ENCODE assay signal across 16 cellular contexts in genomic region chr9:133813749-133814585, GRCh38.
DNase-seq lines count a peak whose midpoint lies in the region; ATAC-seq and TF ChIP-seq lines count a peak whose summit lies in the region.
"Had no signal": no experiment of that assay in that cellular context is flagged by ENCODE, and none has a peak within 500 bp of the region (broad histone marks: within the 10 kb centered on the region; RNA-seq: fewer than 3 reads in every experiment).

No MANE protein-coding gene starts in this region.

- H3K18ac ChIP-seq in trophoblast cell (ENCODE audit: low read length): peak overlapping the region; percentile 37

- no peak overlapping the region for H3K23ac ChIP-seq in trophoblast cell (ENCODE audit: low read length)

- peak overlapping the region; percentile 7 for H2BK5ac ChIP-seq in trophoblast cell (ENCODE audit: low read depth, low read length, poor library complexity)

- no peak overlapping the region for H4K8ac ChIP-seq in trophoblast cell (ENCODE audit: low read depth, low read length)

- H3K4me1 ChIP-seq in cardiac muscle cell (ENCODE audit: low read depth) (peaks cover 13% of the 10 kb centered on the region), trophoblast cell (ENCODE audit: control insufficient read depth in 1 of 2, insufficient read depth in 2 of 2, low read length in 2 of 2) (peaks cover 20 to 21% of the 10 kb centered on the region in 2 experiments)
- H3K4me1 ChIP-seq: adrenal gland, esophagus squamous epithelium, SJSA1 had no signal

- peak overlapping the region; percentile 25 for H3K27ac ChIP-seq in cardiac muscle cell
- H3K27ac ChIP-seq in trophoblast cell (ENCODE audit: low read depth, low read length): peak overlapping the region; percentile 35
- H3K27ac ChIP-seq: coronary artery, esophagus squamous epithelium, SJSA1 had no signal

- peak overlapping the region; percentile 23 for H4K91ac ChIP-seq in trophoblast cell (ENCODE audit: low read depth, low read length)

- H3K4me3 ChIP-seq in cardiac muscle cell: no peak overlapping the region
- no peak overlapping the region for H3K4me3 ChIP-seq in trophoblast cell (ENCODE audit: low read depth, low read length)
- H3K4me3 ChIP-seq: adrenal gland, coronary artery, esophagus squamous epithelium, SJSA1 had no signal

- ATAC-seq in GM18861 (IDR thresholded peaks at IDR 0.05; ENCODE audit: unreplicated experiment) (no peak), GM18502 (IDR thresholded peaks at IDR 0.05; ENCODE audit: poor library complexity, unreplicated experiment) (no peak), HG02981 (IDR thresholded peaks at IDR 0.05; ENCODE audit: unreplicated experiment) (no peak)
- ATAC-seq: CD8-positive, alpha-beta T cell had no signal

- TF ChIP-seq CTCF in cardiac muscle cell (IDR thresholded peaks at IDR 0.05; ENCODE audit: low read depth, low read length): no peak

- no peak overlapping the region for H2AK5ac ChIP-seq in trophoblast cell (ENCODE audit: low read length)

- H4K12ac ChIP-seq in trophoblast cell (ENCODE audit: low read depth, low read length): no peak overlapping the region

- H3K4ac ChIP-seq in trophoblast cell (ENCODE audit: low read depth, low read length): no peak overlapping the region

- H3K4me2 ChIP-seq in trophoblast cell (ENCODE audit: low read length): no peak overlapping the region

- DNase-seq in DMS79 treated with DMSO at 0.1 percent for 48 hours (lab: John Stamatoyannopoulos, UW): peak; percentile 37
- DNase-seq in NCI-H2171 treated with DMSO at 0.1 percent for 48 hours (lab: John Stamatoyannopoulos, UW): peak; percentile 75
- DNase-seq in cardiac muscle cell (ENCODE audit: low read depth in 1 of 2, low spot score in 1 of 2): peak; percentile 53 to 79
- peak in 1 of 2 donors; percentile 24 for DNase-seq in trophoblast cell
- no peak for DNase-seq in T-helper 1 cell
- DNase-seq: activated CD4-positive, CD25-positive, alpha-beta regulatory T cell; esophagus squamous epithelium; NCI-H1092; NK-92 treated with Interleukin-12 subunit alpha and Interleukin-12 subunit beta, amount 100 ng/mL, for 24 hours had no signal

- no peaks in the 10 kb centered on the region for H3K27me3 ChIP-seq in cardiac muscle cell
- no peaks in the 10 kb centered on the region for H3K27me3 ChIP-seq in trophoblast cell (ENCODE audit: insufficient read depth, low read length)
- H3K27me3 ChIP-seq: adrenal gland, esophagus squamous epithelium, SJSA1 had no signal

- H3K9me3 ChIP-seq in cardiac muscle cell (ENCODE audit: low read depth): no peaks in the 10 kb centered on the region
- H3K9me3 ChIP-seq in trophoblast cell (ENCODE audit: insufficient read depth, low read depth, low read length): peaks cover 2% of the 10 kb centered on the region
- H3K9me3 ChIP-seq: adrenal gland, esophagus squamous epithelium, SJSA1 had no signal

- H3K79me2 ChIP-seq in trophoblast cell (ENCODE audit: control insufficient read depth, insufficient read depth, low read length, poor library complexity): no peaks in the 10 kb centered on the region

- H3K14ac ChIP-seq in trophoblast cell (ENCODE audit: low read length): peak overlapping the region; percentile 4

- WGBS in trophoblast cell (ENCODE audit: extremely low coverage, insufficient coverage, insufficient read length): no CpG with 5 or more reads among the region's 29 CpGs

- H2BK12ac ChIP-seq in trophoblast cell (ENCODE audit: low read length): peak overlapping the region; percentile 3

- H3K79me1 ChIP-seq in trophoblast cell (ENCODE audit: low read length): peaks cover 3% of the 10 kb centered on the region

- no peak overlapping the region for H2AFZ ChIP-seq in trophoblast cell (ENCODE audit: insufficient read depth, low read length, poor library complexity)

- H3K36me3 ChIP-seq in cardiac muscle cell (no peaks in the 10 kb centered on the region), trophoblast cell (ENCODE audit: control insufficient read depth in 1 of 2, insufficient read depth in 2 of 2, low read length in 2 of 2) (peaks cover 59 to 62% of the 10 kb centered on the region in 2 experiments)

- H3K9ac ChIP-seq in trophoblast cell (ENCODE audit: low read length): no peak overlapping the region

- H2BK120ac ChIP-seq in trophoblast cell (ENCODE audit: insufficient read depth, low read length, poor library complexity): no peak overlapping the region

Comparison
In these comparisons a context has a peak if more than half of its experiments do, and no peak if none do; other contexts are left out.
1. DNase-seq: peak in DMS79 treated with DMSO at 0.1 percent for 48 hours (single experiment), NCI-H2171 treated with DMSO at 0.1 percent for 48 hours (single experiment) and cardiac muscle cell (2 of 2); none in T-helper 1 cell (0 of 5).